ENCODE assay signal across 7 cellular contexts in genomic region chr18:48997985-48998831, GRCh38. TPM values are rescaled to one million over a fixed set of nuclear protein-coding genes. Genes with fewer than 3 reads are reported as not detected.
DNase-seq lines count a peak whose midpoint lies in the region; ATAC-seq and TF ChIP-seq lines count a peak whose summit lies in the region.

No MANE protein-coding gene starts in this region.

- H3K27ac ChIP-seq in SJCRH30: peak overlapping the region; percentile 77
- peak overlapping the region; percentile 41 for H3K27ac ChIP-seq in foreskin keratinocyte

- DNase-seq in HCEC 1CT (peak; percentile 88), SJCRH30 (peak; percentile 70 to 84), foreskin keratinocyte (peak; percentile 89 to 95), renal cortical epithelial cell (ENCODE audit: low read depth) (peak; percentile 98), T-helper 9 cell (no peak), NCI-H2081 (lab: John Stamatoyannopoulos, UW) (no peak)

- no peaks in the 10 kb centered on the region for H3K9me3 ChIP-seq in SJCRH30 (replicated peaks)

- H3K36me3 ChIP-seq in SJCRH30: no peaks in the 10 kb centered on the region

- no peak for TF ChIP-seq CTCF in foreskin keratinocyte (conservative IDR thresholded peaks at IDR 0.05)

- peak; percentile 86 for ATAC-seq in foreskin keratinocyte
- ATAC-seq in GM19455 (IDR thresholded peaks at IDR 0.05; ENCODE audit: unreplicated experiment): no peak

- H3K4me1 ChIP-seq in SJCRH30: peaks cover 16% of the 10 kb centered on the region; the same call in 1 of the 2 replicates
- peaks cover 18% of the 10 kb centered on the region for H3K4me1 ChIP-seq in foreskin keratinocyte

- peak overlapping the region; percentile 24 for H3K4me3 ChIP-seq in SJCRH30

- H3K27me3 ChIP-seq in SJCRH30: no peaks in the 10 kb centered on the region
- H3K27me3 ChIP-seq in foreskin keratinocyte: no peaks in the 10 kb centered on the region

RNA-seq across cellular contexts. Expression of gene SMAD7, which starts 47.4 kb away (rescaled TPM):
- total RNA-seq in SJCRH30 (2014; rRNA removed; shearing (Covaris generic)): 3.0 and 3.2 TPM in 2 replicates
- total RNA-seq in foreskin keratinocyte (7.2 and 10.5 TPM in 2 replicates), renal cortical epithelial cell (46.2 and 71.3 TPM in 2 replicates)
- polyA plus RNA-seq in foreskin keratinocyte: 4.3 and 5.2 TPM in 2 replicates

Comparison
In these comparisons a context has a peak if more than half of its experiments do, and no peak if none do; other contexts are left out.
1. DNase-seq: peak in HCEC 1CT (single experiment), SJCRH30 (2 of 2), foreskin keratinocyte (2 of 2) and renal cortical epithelial cell (single experiment); none in T-helper 9 cell (single experiment) and NCI-H2081 (0 of 2).